Comparison of ENCODE assay signal across 9 cellular contexts in the genomic region with DNA sequence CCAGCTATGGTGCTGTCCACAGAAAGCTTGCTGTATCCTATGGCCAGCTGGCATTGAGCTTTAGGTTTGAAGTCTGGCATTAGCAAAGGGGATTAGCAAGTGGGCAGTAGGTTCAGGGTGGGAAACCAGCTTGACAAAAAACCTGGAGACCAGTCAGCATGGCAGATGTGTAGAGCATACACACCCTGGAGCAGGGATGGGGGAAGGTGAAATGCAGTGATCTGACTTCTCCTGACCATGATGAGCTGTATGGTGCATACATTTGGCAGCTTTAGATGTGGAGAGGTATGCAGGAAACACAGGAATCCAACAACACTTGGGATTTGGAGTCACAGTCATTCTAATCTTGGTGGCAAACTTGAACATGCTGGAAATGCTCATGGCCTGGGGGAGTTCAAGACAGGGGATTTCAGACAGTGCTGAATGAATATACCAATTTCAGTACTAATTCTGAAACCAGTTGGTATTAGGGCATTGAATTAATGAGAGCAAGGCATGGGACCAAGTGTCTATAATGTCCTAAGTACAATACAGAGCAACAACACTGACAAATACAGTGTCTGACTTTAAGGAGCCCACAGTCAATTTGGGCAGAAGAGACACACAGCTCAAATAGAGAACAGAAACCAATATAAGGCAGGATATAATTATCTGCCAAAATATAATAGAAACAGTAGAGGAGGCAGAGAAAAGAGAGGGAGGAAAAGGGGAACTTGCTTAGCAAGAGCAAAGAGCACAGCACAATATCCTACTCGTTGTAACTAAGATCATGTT. TPM values are rescaled to one million over a fixed set of nuclear protein-coding genes. Genes with fewer than 3 reads are reported as not detected.
DNase-seq lines count a peak whose midpoint lies in the region; ATAC-seq, FAIRE-seq and TF ChIP-seq lines count a peak whose summit lies in the region.
"Had no signal": no experiment of that assay in that cellular context is flagged by ENCODE, and none has a peak within 500 bp of the region (broad histone marks: within the 10 kb centered on the region; RNA-seq: fewer than 3 reads in every experiment).

No MANE protein-coding gene starts in this region.

- FAIRE-seq in RCC 7860 (lab: Jason Lieb, UNC): no peak

- H3K27me3 Mint-ChIP-seq in activated CD4-positive, alpha-beta T cell treated with anti-CD3 and anti-CD28 coated beads, Interleukin-2, amount 10 ng/mL, durations not matched to agents 7 days and 5 days: no peaks in the 10 kb centered on the region

- H3K27ac ChIP-seq in uterus: no peak overlapping the region

- POLR2A ChIA-PET in activated CD4-positive, alpha-beta T cell treated with anti-CD3 and anti-CD28 coated beads, Interleukin-2, amount 10 ng/mL, durations not matched to agents 7 days and 5 days (lab: Charles Lee): no interaction called here

- no peaks in the 10 kb centered on the region for H3K36me3 ChIP-seq in uterus

- no peak for DNase-seq in activated CD4-positive, alpha-beta T cell treated with anti-CD3 and anti-CD28 coated beads, Interleukin-2, amount 10 ng/mL, durations not matched to agents 7 days and 5 days
- no peak for DNase-seq in activated CD4-positive, alpha-beta T cell treated with anti-CD3 and anti-CD28 coated beads, Interleukin-2, amount 50 U/mL, for 4 hours
- peak; percentile 88 to 96 for DNase-seq in NOMO-1 (lab: John Stamatoyannopoulos, UW; ENCODE audit: unreplicated experiment in 2 of 2)
- peak; percentile 21 for DNase-seq in pons (ENCODE audit: low spot score)
- no peak for DNase-seq in uterus
- no peak for DNase-seq in RCC 7860 (ENCODE audit: low spot score)
- DNase-seq in cerebellar nuclear complex (lab: John Stamatoyannopoulos, UW): no peak
- DNase-seq: hippocampal formation had no signal

- H3K4me3 ChIP-seq in uterus: no peak overlapping the region

- intact Hi-C loops in uterus (cut with DNase I; ENCODE audit: low total_unique reads): no loop called here

- TF ChIP-seq POLR2A in uterus (IDR thresholded peaks at IDR 0.05): no peak

- no peak overlapping the region for H3K4me3 Mint-ChIP-seq in activated CD4-positive, alpha-beta T cell treated with anti-CD3 and anti-CD28 coated beads, Interleukin-2, amount 10 ng/mL, durations not matched to agents 7 days and 5 days

- H3K27me3 ChIP-seq in uterus: no peaks in the 10 kb centered on the region

- peak overlapping the region; percentile 70 for H3K27ac Mint-ChIP-seq in activated CD4-positive, alpha-beta T cell treated with anti-CD3 and anti-CD28 coated beads, Interleukin-2, amount 10 ng/mL, durations not matched to agents 7 days and 5 days

- H3K9me3 ChIP-seq in uterus: no peaks in the 10 kb centered on the region

- no peak for TF ChIP-seq CTCF in uterus (IDR thresholded peaks at IDR 0.05)

- peaks cover 3% of the 10 kb centered on the region for H3K9me3 Mint-ChIP-seq in activated CD4-positive, alpha-beta T cell treated with anti-CD3 and anti-CD28 coated beads, Interleukin-2, amount 10 ng/mL, durations not matched to agents 7 days and 5 days

- H3K4me1 Mint-ChIP-seq in activated CD4-positive, alpha-beta T cell treated with anti-CD3 and anti-CD28 coated beads, Interleukin-2, amount 10 ng/mL, durations not matched to agents 7 days and 5 days: peaks cover 83% of the 10 kb centered on the region

- CTCF ChIA-PET in activated CD4-positive, alpha-beta T cell treated with anti-CD3 and anti-CD28 coated beads, Interleukin-2, amount 10 ng/mL, durations not matched to agents 7 days and 5 days (lab: Charles Lee): interaction anchor here (0.6 to 1.3 kb wide), 4 partner anchors 17 to 283 kb away, joined by 3 to 5 read pairs (median 4); no protein-coding TSS in a partner anchor

- H3K36me3 Mint-ChIP-seq in activated CD4-positive, alpha-beta T cell treated with anti-CD3 and anti-CD28 coated beads, Interleukin-2, amount 10 ng/mL, durations not matched to agents 7 days and 5 days (ENCODE audit: low read depth): peaks cover 73% of the 10 kb centered on the region

- ATAC-seq in HG02852 (IDR thresholded peaks at IDR 0.05; ENCODE audit: unreplicated experiment): peak; percentile 83

- H3K4me1 ChIP-seq in uterus: no peaks in the 10 kb centered on the region

RNA-seq across cellular contexts. Expression of a gene that starts 11.8 kb away (rescaled TPM):
- total RNA-seq in activated CD4-positive, alpha-beta T cell treated with anti-CD3 and anti-CD28 coated beads, Interleukin-2, amount 10 ng/mL, durations not matched to agents 7 days and 5 days: 100 to 1,000 TPM; 189 to 197 TPM
- total RNA-seq in uterus: 10 to 100 TPM in 1 of 4 donors, 1 to 10 TPM in 2, under 1 TPM in 1; 0.88 to 28.4 (median 6.6) TPM

Comparison
In these comparisons a context has a peak if more than half of its experiments do, and no peak if none do; other contexts are left out.
1. DNase-seq: peak in NOMO-1 (2 of 2) and pons (single experiment); none in activated CD4-positive, alpha-beta T cell treated with anti-CD3 and anti-CD28 coated beads, Interleukin-2, amount 10 ng/mL, durations not matched to agents 7 days and 5 days (single experiment), activated CD4-positive, alpha-beta T cell treated with anti-CD3 and anti-CD28 coated beads, Interleukin-2, amount 50 U/mL, for 4 hours (0 of 2), uterus (0 of 2), RCC 7860 (single experiment) and cerebellar nuclear complex (0 of 2).
2. RNA of a gene that starts 11.8 kb away (total RNA-seq): 189 to 197 TPM in activated CD4-positive, alpha-beta T cell treated with anti-CD3 and anti-CD28 coated beads, Interleukin-2, amount 10 ng/mL, durations not matched to agents 7 days and 5 days; 0.88 to 28.4 TPM in uterus; every median in the first group is over 4 times any median in the second.